In genomic region chr4:25879991-25880641, GRCh38 we compare ENCODE assay signal across 11 cellular contexts. TPM values are rescaled to one million over a fixed set of nuclear protein-coding genes. Genes with fewer than 3 reads are reported as not detected.
A peak's percentile ranks its signal among the peaks of the same experiment; 100 is the strongest.
DNase-seq lines count a peak whose midpoint lies in the region; ATAC-seq and TF ChIP-seq lines count a peak whose summit lies in the region.
"Had no signal": no experiment of that assay in that cellular context is flagged by ENCODE, and none has a peak within 500 bp of the region (broad histone marks: within the 10 kb centered on the region; RNA-seq: fewer than 3 reads in every experiment).

No MANE protein-coding gene starts in this region.

- peak; percentile 50 for ATAC-seq in GM19035 (IDR thresholded peaks at IDR 0.05; ENCODE audit: unreplicated experiment)
- peak; percentile 63 for ATAC-seq in HG02870 (IDR thresholded peaks at IDR 0.05; ENCODE audit: unreplicated experiment)
- peak; percentile 14 to 25 for ATAC-seq in naive B cell (ENCODE audit: low read depth in 2 of 2)

- peaks cover 0 to 8% of the 10 kb centered on the region in 2 donors for H3K36me3 Mint-ChIP-seq in naive B cell

- H3K27ac Mint-ChIP-seq in naive B cell: peak overlapping the region; percentile 73 to 98 (median 92)

- H3K9me3 Mint-ChIP-seq in naive B cell: peaks cover 0 to 4% (median 0%) of the 10 kb centered on the region in 7 donors

- peak overlapping the region in 4 of 8 donors; percentile 21 to 57 (median 36) for H3K4me3 Mint-ChIP-seq in naive B cell

- TF ChIP-seq POLR2A in NB4 (IDR thresholded peaks at IDR 0.05; ENCODE audit: extremely low read depth, insufficient read length): no peak

- peaks cover 43 to 69% (median 44%) of the 10 kb centered on the region in 3 donors for H3K4me1 Mint-ChIP-seq in naive B cell

- no peak overlapping the region for H3K4me3 ChIP-seq in NB4 (ENCODE audit: low read depth, low read length)
- H3K4me3 ChIP-seq: adrenal gland had no signal

- peaks cover 0 to 5% (median 0%) of the 10 kb centered on the region in 3 donors for H3K27me3 Mint-ChIP-seq in naive B cell

- no peak for TF ChIP-seq CTCF in NB4 (IDR thresholded peaks at IDR 0.05; ENCODE audit: low read depth, low read length)

- DNase-seq in NB4 (ENCODE audit: low read depth): peak; percentile 86
- DNase-seq in naive B cell: no peak
- DNase-seq in dedifferentiated amniotic fluid mesenchymal stem cell (ENCODE audit: extremely low spot score): no peak
- DNase-seq in NCI-H1092 (lab: John Stamatoyannopoulos, UW): no peak
- DNase-seq in 8988T: no peak
- DNase-seq in NCI-H1092 treated with DMSO at 0.1 percent for 48 hours (lab: John Stamatoyannopoulos, UW): no peak
- DNase-seq: adrenal gland; foreskin fibroblast; stimulated activated CD4-positive, alpha-beta T cell treated with anti-CD3 and anti-CD28 coated beads, Interleukin-2, amount 100 ng/mL, for 48 hours had no signal

RNA-seq across cellular contexts. Expression of gene SEL1L3, which starts 17.3 kb away (rescaled TPM):
- polyA plus RNA-seq in naive B cell (ENCODE audit: low read depth in 6 of 6): 100 to 1,000 TPM; 129 to 288 (median 195) TPM

RNA-seq across cellular contexts. Expression of gene SMIM20, which starts 33.9 kb away (rescaled TPM):
- 10 to 100 TPM; 57.8 to 83.2 (median 71.3) TPM for polyA plus RNA-seq in naive B cell (ENCODE audit: low read depth in 6 of 6)
